Comparison of ENCODE assay signal across 2 cellular contexts in the genomic region with DNA sequence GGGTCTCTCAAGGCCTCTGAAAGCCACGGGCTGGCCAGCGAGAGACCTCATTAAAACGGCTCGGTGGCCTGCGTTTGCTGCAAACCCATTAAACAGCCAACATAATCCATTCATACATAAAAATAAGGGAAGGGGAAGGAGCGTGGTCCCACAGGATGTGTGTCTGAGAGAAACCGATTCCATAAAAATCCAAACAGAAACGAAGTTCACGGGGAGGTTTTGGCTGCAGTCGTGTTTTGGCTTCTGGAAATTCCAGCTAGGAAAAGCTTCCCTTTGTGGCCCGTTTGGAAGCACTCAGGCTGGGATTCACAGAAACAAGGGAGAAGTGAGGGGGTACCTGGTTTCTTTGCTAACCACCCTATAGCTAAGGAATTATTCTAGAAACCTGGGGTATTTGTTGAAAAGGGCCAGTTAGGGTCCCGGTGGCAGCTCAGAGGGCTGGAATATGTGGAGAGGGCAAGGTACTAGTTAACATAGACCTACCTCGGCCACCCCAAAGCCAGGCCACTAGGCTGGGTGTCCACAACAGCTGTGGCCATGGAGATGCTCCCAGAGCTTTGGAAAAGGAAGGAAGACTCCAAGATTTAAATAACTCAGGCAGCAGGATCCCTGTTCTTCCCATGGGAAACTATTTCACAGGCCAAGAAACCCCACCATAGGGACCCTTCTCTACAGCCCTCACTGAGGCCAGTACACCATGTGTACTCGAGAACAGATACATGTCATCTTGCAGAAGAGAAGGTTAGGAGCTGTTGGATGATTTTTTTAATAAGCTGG.
TF ChIP-seq lines count a peak whose summit lies in the region.

No MANE protein-coding gene starts in this region.

TF ChIP-seq in A549, 52 proteins besides CTCF, POLR2A, EP300 and RAD21:
- no peak for TF ChIP-seq CBX8 (IDR thresholded peaks at IDR 0.05)
- TF ChIP-seq CBX2 (IDR thresholded peaks at IDR 0.05; ENCODE audit: borderline replicate concordance, low read depth) = no peak
- TF ChIP-seq, protein P1, sequence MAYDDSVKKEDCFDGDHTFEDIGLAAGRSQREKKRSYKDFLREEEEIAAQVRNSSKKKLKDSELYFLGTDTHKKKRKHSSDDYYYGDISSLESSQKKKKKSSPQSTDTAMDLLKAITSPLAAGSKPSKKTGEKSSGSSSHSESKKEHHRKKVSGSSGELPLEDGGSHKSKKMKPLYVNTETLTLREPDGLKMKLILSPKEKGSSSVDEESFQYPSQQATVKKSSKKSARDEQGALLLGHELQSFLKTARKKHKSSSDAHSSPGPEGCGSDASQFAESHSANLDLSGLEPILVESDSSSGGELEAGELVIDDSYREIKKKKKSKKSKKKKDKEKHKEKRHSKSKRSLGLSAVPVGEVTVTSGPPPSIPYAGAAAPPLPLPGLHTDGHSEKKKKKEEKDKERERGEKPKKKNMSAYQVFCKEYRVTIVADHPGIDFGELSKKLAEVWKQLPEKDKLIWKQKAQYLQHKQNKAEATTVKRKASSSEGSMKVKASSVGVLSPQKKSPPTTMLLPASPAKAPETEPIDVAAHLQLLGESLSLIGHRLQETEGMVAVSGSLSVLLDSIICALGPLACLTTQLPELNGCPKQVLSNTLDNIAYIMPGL (CRISPR knock-in tag; IDR thresholded peaks at IDR 0.05; ENCODE audit: borderline replicate concordance) = no peak
- TF ChIP-seq, protein P2, sequence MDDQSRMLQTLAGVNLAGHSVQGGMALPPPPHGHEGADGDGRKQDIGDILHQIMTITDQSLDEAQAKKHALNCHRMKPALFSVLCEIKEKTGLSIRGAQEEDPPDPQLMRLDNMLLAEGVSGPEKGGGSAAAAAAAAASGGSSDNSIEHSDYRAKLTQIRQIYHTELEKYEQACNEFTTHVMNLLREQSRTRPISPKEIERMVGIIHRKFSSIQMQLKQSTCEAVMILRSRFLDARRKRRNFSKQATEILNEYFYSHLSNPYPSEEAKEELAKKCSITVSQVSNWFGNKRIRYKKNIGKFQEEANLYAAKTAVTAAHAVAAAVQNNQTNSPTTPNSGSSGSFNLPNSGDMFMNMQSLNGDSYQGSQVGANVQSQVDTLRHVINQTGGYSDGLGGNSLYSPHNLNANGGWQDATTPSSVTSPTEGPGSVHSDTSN (IDR thresholded peaks at IDR 0.05) = no peak

TF ChIP-seq in H1, 55 proteins besides CTCF, POLR2A, EP300 and RAD21:
- no peak for TF ChIP-seq SIX5 (IDR thresholded peaks at IDR 0.05; ENCODE audit: low read depth, low read length)
- TF ChIP-seq BACH1 (IDR thresholded peaks at IDR 0.05; ENCODE audit: low read length) = no peak
- no peak for TF ChIP-seq CHD2 (IDR thresholded peaks at IDR 0.05; ENCODE audit: low read length)
- no peak for TF ChIP-seq TAF1 (IDR thresholded peaks at IDR 0.05; ENCODE audit: low read depth, low read length)
- TF ChIP-seq HDAC2 (IDR thresholded peaks at IDR 0.05; ENCODE audit: borderline replicate concordance in 1 of 2, low read depth in 2 of 2, low read length in 2 of 2) = no peak
- TF ChIP-seq RFX5 (IDR thresholded peaks at IDR 0.05; ENCODE audit: borderline replicate concordance, low read depth, low read length) = no peak
- no peak for TF ChIP-seq ASH2L (IDR thresholded peaks at IDR 0.05; ENCODE audit: low read length)
- TF ChIP-seq TCF12 (IDR thresholded peaks at IDR 0.05; ENCODE audit: low read depth, low read length) = no peak
- TF ChIP-seq CBX5 (IDR thresholded peaks at IDR 0.05; ENCODE audit: low read depth, low read length) = no peak
- TF ChIP-seq CREB1 (IDR thresholded peaks at IDR 0.05) = no peak
- TF ChIP-seq SP4 (IDR thresholded peaks at IDR 0.05; ENCODE audit: low read length) = no peak
- no peak for TF ChIP-seq MAFK (IDR thresholded peaks at IDR 0.05; ENCODE audit: low read depth, low read length)
- no peak for TF ChIP-seq SP1 (IDR thresholded peaks at IDR 0.05; ENCODE audit: low read depth, low read length)
- TF ChIP-seq, protein P3, sequence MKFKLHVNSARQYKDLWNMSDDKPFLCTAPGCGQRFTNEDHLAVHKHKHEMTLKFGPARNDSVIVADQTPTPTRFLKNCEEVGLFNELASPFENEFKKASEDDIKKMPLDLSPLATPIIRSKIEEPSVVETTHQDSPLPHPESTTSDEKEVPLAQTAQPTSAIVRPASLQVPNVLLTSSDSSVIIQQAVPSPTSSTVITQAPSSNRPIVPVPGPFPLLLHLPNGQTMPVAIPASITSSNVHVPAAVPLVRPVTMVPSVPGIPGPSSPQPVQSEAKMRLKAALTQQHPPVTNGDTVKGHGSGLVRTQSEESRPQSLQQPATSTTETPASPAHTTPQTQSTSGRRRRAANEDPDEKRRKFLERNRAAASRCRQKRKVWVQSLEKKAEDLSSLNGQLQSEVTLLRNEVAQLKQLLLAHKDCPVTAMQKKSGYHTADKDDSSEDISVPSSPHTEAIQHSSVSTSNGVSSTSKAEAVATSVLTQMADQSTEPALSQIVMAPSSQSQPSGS (IDR thresholded peaks at IDR 0.05; ENCODE audit: low read length) = no peak
- TF ChIP-seq EGR1 (IDR thresholded peaks at IDR 0.05; ENCODE audit: borderline replicate concordance, low read depth, low read length) = no peak
- no peak for TF ChIP-seq CHD1 (IDR thresholded peaks at IDR 0.05; ENCODE audit: low read depth, low read length)
- TF ChIP-seq FOSL1 (IDR thresholded peaks at IDR 0.05; ENCODE audit: insufficient read depth, low read depth, low read length) = no peak
- TF ChIP-seq GABPA (IDR thresholded peaks at IDR 0.05; ENCODE audit: borderline replicate concordance, insufficient read depth, low read length) = no peak
- no peak for TF ChIP-seq SIRT6 (IDR thresholded peaks at IDR 0.05; ENCODE audit: low read length)
